8 cellular contexts compared by ENCODE assay signal in the genomic region with DNA sequence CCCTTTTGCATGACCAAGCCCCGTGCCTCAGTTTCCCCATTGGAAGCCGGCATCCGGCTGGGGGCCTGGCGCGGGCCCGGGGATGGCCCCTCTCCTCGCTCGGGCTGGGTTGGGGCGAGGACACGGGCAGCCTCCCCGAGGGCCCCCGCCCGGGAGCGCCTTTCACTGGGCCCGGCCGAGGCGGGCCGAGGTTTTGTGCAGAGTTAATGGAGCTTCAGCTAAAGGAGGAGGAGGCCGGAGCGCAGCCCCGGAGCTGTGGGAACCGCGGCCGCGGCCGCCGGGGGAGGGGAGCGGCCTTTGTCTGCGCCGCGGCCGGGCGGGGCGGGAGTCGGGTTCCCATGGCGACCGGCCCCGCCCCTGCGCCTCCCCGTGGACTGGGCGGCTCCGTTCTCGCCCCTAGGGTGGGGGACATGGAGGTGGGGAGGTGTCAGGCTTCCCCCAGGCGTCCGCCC. TPM values are rescaled to one million over a fixed set of nuclear protein-coding genes. Genes with fewer than 3 reads are reported as not detected.
DNase-seq lines count a peak whose midpoint lies in the region; ATAC-seq and TF ChIP-seq lines count a peak whose summit lies in the region.

No MANE protein-coding gene starts in this region.

- peak overlapping the region; percentile 93 for H2AK5ac ChIP-seq in neuronal stem cell (ENCODE audit: low read depth, low read length)

- no CpG with 5 or more reads among the region's 45 CpGs for WGBS in neuronal stem cell (ENCODE audit: extremely low coverage in 2 of 2, insufficient read length in 2 of 2, insufficient replicate concordance in 1 of 2), 2 donors

- ATAC-seq in HG02623 (IDR thresholded peaks at IDR 0.05; ENCODE audit: unreplicated experiment) = no peak
- ATAC-seq in GM19452 (IDR thresholded peaks at IDR 0.05; ENCODE audit: unreplicated experiment) = no peak

- TF ChIP-seq CTCF in 22Rv1 (IDR thresholded peaks at IDR 0.05) = peak; percentile 28
- 0 out of 2 replicates have a peak, but pooled peaks have one; percentile 6 for TF ChIP-seq CTCF in GM12874 (IDR thresholded peaks at IDR 0.05; ENCODE audit: insufficient read depth, low read depth, low read length)

- H3K4me3 ChIP-seq in neuronal stem cell (ENCODE audit: low read length in 2 of 2) = peak overlapping the region; percentile 35 to 67

- H3K9ac ChIP-seq in neuronal stem cell (ENCODE audit: low read depth, low read length, poor library complexity) = peak overlapping the region; percentile 60

- peak overlapping the region; percentile 87 for H2BK5ac ChIP-seq in neuronal stem cell (ENCODE audit: low read length)

- no peak overlapping the region for H3K23ac ChIP-seq in neuronal stem cell (ENCODE audit: low read depth, low read length, poor library complexity)

- H3K4ac ChIP-seq in neuronal stem cell (ENCODE audit: low read length) = no peak overlapping the region

- no peak overlapping the region for H3K14ac ChIP-seq in neuronal stem cell (ENCODE audit: low read length)

- peak overlapping the region; percentile 83 for H3K4me2 ChIP-seq in neuronal stem cell (ENCODE audit: insufficient read depth, low read length, poor library complexity, severe bottlenecking)

- H2AFZ ChIP-seq in neuronal stem cell (ENCODE audit: low read length) = peak overlapping the region; percentile 83

- peaks cover 5% of the 10 kb centered on the region for H3K79me1 ChIP-seq in neuronal stem cell (ENCODE audit: low read depth, low read length)

- H4K91ac ChIP-seq in neuronal stem cell (ENCODE audit: low read depth, low read length, poor library complexity) = no peak overlapping the region

- H3K18ac ChIP-seq in neuronal stem cell (ENCODE audit: low read length) = peak overlapping the region; percentile 76

- H3K4me1 ChIP-seq in neuronal stem cell (ENCODE audit: control insufficient read depth in 2 of 2, insufficient read depth in 1 of 2, low read depth in 1 of 2, low read length in 2 of 2) = peaks cover 26 to 29% of the 10 kb centered on the region in 2 donors

- no peak overlapping the region for H2BK120ac ChIP-seq in neuronal stem cell (ENCODE audit: low read depth, low read length)

- no peak overlapping the region for H2BK12ac ChIP-seq in neuronal stem cell (ENCODE audit: low read length)

- H3K27ac ChIP-seq in 22Rv1 (peak overlapping the region; percentile 97), neuronal stem cell (replicated peaks; ENCODE audit: low read length) (peak overlapping the region; percentile 93)

- H2BK15ac ChIP-seq in neuronal stem cell (ENCODE audit: low read length) = peak overlapping the region; percentile 92

- H3K9me3 ChIP-seq in neuronal stem cell (replicated peaks in 1 of 2; ENCODE audit: control insufficient read depth in 2 of 2, insufficient read depth in 1 of 2, low read depth in 1 of 2, low read length in 2 of 2) = peaks cover 7 to 9% of the 10 kb centered on the region in 2 donors

- DNase-seq in NCI-H524 (lab: John Stamatoyannopoulos, UW) (peak; percentile 30 to 78), fibroblast of gingiva (ENCODE audit: low read depth) (peak; percentile 34), neuronal stem cell (ENCODE audit: low spot score) (peak; percentile 89)
- DNase-seq in activated T-cell treated with anti-CD3 and anti-CD28 coated beads, Interleukin-2, amount 50 U/mL, for 1 hour = peak; percentile 64

- no peak overlapping the region for H4K8ac ChIP-seq in neuronal stem cell (ENCODE audit: low read depth, low read length)

- H3K36me3 ChIP-seq in neuronal stem cell (replicated peaks in 1 of 2; ENCODE audit: control insufficient read depth in 2 of 2, insufficient read depth in 2 of 2, low read length in 2 of 2) = peaks cover 16 to 31% of the 10 kb centered on the region in 2 donors

- H3K27me3 ChIP-seq in neuronal stem cell (ENCODE audit: control insufficient read depth in 3 of 3, insufficient read depth in 3 of 3, low read depth in 1 of 3, low read length in 3 of 3) = peaks cover 0 to 9% (median 0%) of the 10 kb centered on the region in 3 experiments

RNA-seq across cellular contexts. Expression of gene MAPK11, which starts 1.4 kb away (rescaled TPM):
- polyA plus RNA-seq in neuronal stem cell (2013, experiment 1 of 2) = 4.0 TPM
- polyA plus RNA-seq in neuronal stem cell (2013, experiment 2 of 2) = 3.6 TPM

RNA-seq across cellular contexts. Expression of gene MAPK12, which starts 10.1 kb away (rescaled TPM):
- 28.8 TPM for polyA plus RNA-seq in neuronal stem cell (2013, experiment 1 of 2)
- polyA plus RNA-seq in neuronal stem cell (2013, experiment 2 of 2) = 28.1 TPM

RNA-seq across cellular contexts. Expression of gene HDAC10, which starts 20.5 kb away (rescaled TPM):
- 20.1 TPM for polyA plus RNA-seq in neuronal stem cell (2013, experiment 1 of 2)
- 18.8 TPM for polyA plus RNA-seq in neuronal stem cell (2013, experiment 2 of 2)

RNA-seq across cellular contexts. Expression of gene TUBGCP6, which starts 26.7 kb away (rescaled TPM):
- 12.1 TPM for polyA plus RNA-seq in neuronal stem cell (2013, experiment 1 of 2)
- polyA plus RNA-seq in neuronal stem cell (2013, experiment 2 of 2) = 12.1 TPM

RNA-seq across cellular contexts. Expression of gene PLXNB2, which starts 35.9 kb away (rescaled TPM):
- 71.0 TPM for polyA plus RNA-seq in neuronal stem cell (2013, experiment 1 of 2)
- polyA plus RNA-seq in neuronal stem cell (2013, experiment 2 of 2) = 69.8 TPM

Comparison
In these comparisons a context has a peak if more than half of its experiments do, and no peak if none do; other contexts are left out.
1. DNase-seq: peak in every context shown above with its lines; median percentile 89 in neuronal stem cell; 64 in activated T-cell treated with anti-CD3 and anti-CD28 coated beads, Interleukin-2, amount 50 U/mL, for 1 hour; 54 in NCI-H524; 34 in fibroblast of gingiva.